Comparison of ENCODE assay signal across 1 cellular context in genomic region chr9:87479801-87480201, GRCh38.
A peak's percentile ranks its signal among the peaks of the same experiment; 100 is the strongest.
TF ChIP-seq lines count a peak whose summit lies in the region.

No MANE protein-coding gene starts in this region.

TF ChIP-seq in K562, 482 proteins besides CTCF, POLR2A, EP300 and RAD21 (continued from another document and continues in another):
- TF ChIP-seq THAP12 (CRISPR knock-in tag; IDR thresholded peaks at IDR 0.05) (no peak), SIX5 (IDR thresholded peaks at IDR 0.05; ENCODE audit: borderline replicate concordance in 1 of 2, insufficient read depth in 1 of 2, low read depth in 1 of 2, low read length in 2 of 2) (no peak), FOXJ2 (tag; IDR thresholded peaks at IDR 0.05) (no peak), ZNF224 (CRISPR knock-in tag; IDR thresholded peaks at IDR 0.05) (no peak), ZNF324 (CRISPR knock-in tag; IDR thresholded peaks at IDR 0.05) (no peak), C11orf30 (IDR thresholded peaks at IDR 0.05; ENCODE audit: low read depth) (0 out of 2 replicates have a peak, but pooled peaks have one; percentile 24), RUNX1 (IDR thresholded peaks at IDR 0.05; ENCODE audit: low read depth) (no peak), ZNF586 (CRISPR knock-in tag; conservative IDR thresholded peaks at IDR 0.05) (no peak), FOXA1 (IDR thresholded peaks at IDR 0.05; ENCODE audit: borderline replicate concordance) (no peak), NCOA6 (IDR thresholded peaks at IDR 0.05) (no peak), HOXB6 (CRISPR knock-in tag; IDR thresholded peaks at IDR 0.05; ENCODE audit: borderline replicate concordance) (no peak), RAD51 (IDR thresholded peaks at IDR 0.05; ENCODE audit: borderline replicate concordance, low read depth) (peak; percentile 88), EZH2 (IDR thresholded peaks at IDR 0.05; ENCODE audit: borderline replicate concordance, low read depth, low read length) (no peak), ZNF316 (IDR thresholded peaks at IDR 0.05) (peak; percentile 43), ZNF184 (CRISPR knock-in tag; IDR thresholded peaks at IDR 0.05) (no peak), ZNF639 (CRISPR knock-in tag; conservative IDR thresholded peaks at IDR 0.05 in 1 of 2, IDR thresholded peaks at IDR 0.05 in 1 of 2) (no peak), ZBTB1 (CRISPR knock-in tag; IDR thresholded peaks at IDR 0.05; ENCODE audit: borderline replicate concordance, low read depth) (peak; percentile 89; the same call in 1 of the 2 replicates), MLLT1 (IDR thresholded peaks at IDR 0.05) (peak in 1 of 2 experiments; percentile 66; a peak in 1 of 4 replicates), CCAR2 (IDR thresholded peaks at IDR 0.05; ENCODE audit: low read depth, low read length) (no peak), ZNF165 (CRISPR knock-in tag; IDR thresholded peaks at IDR 0.05; ENCODE audit: borderline replicate concordance) (no peak), BCOR (IDR thresholded peaks at IDR 0.05) (no peak), ZNF133 (CRISPR knock-in tag; IDR thresholded peaks at IDR 0.05) (no peak), MEF2A (IDR thresholded peaks at IDR 0.05; ENCODE audit: control insufficient read depth, low read depth, low read length) (no peak), FOXP1 (CRISPR knock-in tag; IDR thresholded peaks at IDR 0.05) (no peak), MYNN (IDR thresholded peaks at IDR 0.05) (no peak), MYNN (CRISPR knock-in tag; IDR thresholded peaks at IDR 0.05) (no peak), TSHZ1 (CRISPR knock-in tag; IDR thresholded peaks at IDR 0.05) (no peak), BRCA1 (IDR thresholded peaks at IDR 0.05) (no peak), BRCA1 (CRISPR knock-in tag; IDR thresholded peaks at IDR 0.05) (no peak), BCLAF1 (IDR thresholded peaks at IDR 0.05; ENCODE audit: borderline replicate concordance in 1 of 2, control insufficient read depth in 1 of 2, low read depth in 2 of 2, low read length in 1 of 2) (no peak), CHD7 (IDR thresholded peaks at IDR 0.05; ENCODE audit: low read depth, low read length) (no peak), E2F3 (CRISPR knock-in tag; IDR thresholded peaks at IDR 0.05) (no peak), LEF1 (IDR thresholded peaks at IDR 0.05) (no peak), ZSCAN32 (CRISPR knock-in tag; IDR thresholded peaks at IDR 0.05) (no peak), PKNOX1 (IDR thresholded peaks at IDR 0.05) (no peak), ZNF507 (tag; conservative IDR thresholded peaks at IDR 0.05) (no peak), ZBTB17 (CRISPR knock-in tag; IDR thresholded peaks at IDR 0.05) (no peak), POLR2AphosphoS5 (IDR thresholded peaks at IDR 0.05; ENCODE audit: control insufficient read depth, insufficient read depth, low read depth, low read length) (no peak)
